Comparison of ENCODE assay signal across 22 cellular contexts in genomic region chr2:205913668-205914067, GRCh38.
DNase-seq lines count a peak whose midpoint lies in the region; ATAC-seq lines count a peak whose summit lies in the region.
"Had no signal": no experiment of that assay in that cellular context is flagged by ENCODE, and none has a peak within 500 bp of the region (broad histone marks: within the 10 kb centered on the region; RNA-seq: fewer than 3 reads in every experiment).

No MANE protein-coding gene starts in this region.

- ATAC-seq in GM19463 (IDR thresholded peaks at IDR 0.05; ENCODE audit: unreplicated experiment) (peak; percentile 50), left lobe of liver (peak; percentile 20), HG03039 (IDR thresholded peaks at IDR 0.05; ENCODE audit: unreplicated experiment) (no peak)
- ATAC-seq in stimulated activated memory B cell treated with anti-CD40 and anti-IgM and Interleukin-4, amounts not matched to agents 10 μg/mL and 1 μg/mL and 100 μg/mL, for 72 hours: peak; percentile 40
- ATAC-seq: K562, Panc1 had no signal

- no peak overlapping the region for H3K4me3 Mint-ChIP-seq in stimulated activated memory B cell treated with anti-CD40 and anti-IgM and Interleukin-4, amounts not matched to agents 10 μg/mL and 1 μg/mL and 100 μg/mL, for 72 hours
- H3K4me3 Mint-ChIP-seq: CD8-positive, alpha-beta memory T cell had no signal

- H3K4me1 Mint-ChIP-seq in stimulated activated memory B cell treated with anti-CD40 and anti-IgM and Interleukin-4, amounts not matched to agents 10 μg/mL and 1 μg/mL and 100 μg/mL, for 72 hours: peaks cover 7% of the 10 kb centered on the region
- H3K4me1 Mint-ChIP-seq: CD14-positive monocyte; CD8-positive, alpha-beta memory T cell had no signal

- H3K9ac ChIP-seq in BLaER1: no peak overlapping the region

- H3K27ac Mint-ChIP-seq in stimulated activated memory B cell treated with anti-CD40 and anti-IgM and Interleukin-4, amounts not matched to agents 10 μg/mL and 1 μg/mL and 100 μg/mL, for 72 hours: no peak overlapping the region
- H3K27ac Mint-ChIP-seq: CD14-positive monocyte; CD8-positive, alpha-beta memory T cell had no signal

- peaks cover 47% of the 10 kb centered on the region for H3K4me1 ChIP-seq in BLaER1

- no peak overlapping the region for H3K27ac ChIP-seq in BLaER1
- H3K27ac ChIP-seq: RWPE1 had no signal

- peaks cover 3% of the 10 kb centered on the region for H3K9me3 Mint-ChIP-seq in stimulated activated memory B cell treated with anti-CD40 and anti-IgM and Interleukin-4, amounts not matched to agents 10 μg/mL and 1 μg/mL and 100 μg/mL, for 72 hours
- H3K9me3 Mint-ChIP-seq: CD8-positive, alpha-beta memory T cell had no signal

- H3K27me3 Mint-ChIP-seq in stimulated activated memory B cell treated with anti-CD40 and anti-IgM and Interleukin-4, amounts not matched to agents 10 μg/mL and 1 μg/mL and 100 μg/mL, for 72 hours: peaks cover 24% of the 10 kb centered on the region

- H4K20me1 ChIP-seq in BLaER1: no peaks in the 10 kb centered on the region

- H3K9me3 ChIP-seq in BLaER1: peaks cover 25% of the 10 kb centered on the region

- H3K36me3 ChIP-seq in BLaER1: no peaks in the 10 kb centered on the region

- no peaks in the 10 kb centered on the region for H3K27me3 ChIP-seq in BLaER1

- no peak overlapping the region for H3K4me3 ChIP-seq in BLaER1
- H3K4me3 ChIP-seq: K562 had no signal

- H3K4me2 ChIP-seq in BLaER1: peak overlapping the region; percentile 32

- no peak for DNase-seq in left lobe of liver (ENCODE audit: low spot score)
- no peak for DNase-seq in stimulated activated naive CD4-positive, alpha-beta T cell treated with Interleukin-2 at 50 U/mL for 16 hours (lab: John Stamatoyannopoulos, UW)
- DNase-seq in AG08395 (ENCODE audit: low spot score): no peak
- DNase-seq: AML-193; Calu3; CD8-positive, alpha-beta memory T cell; DMS79 treated with DMSO at 0.1 percent for 48 hours; Kasumi-1; NCI-H1105; NCI-H1436 treated with DMSO at 0.1 percent for 48 hours; NCI-H2029; NCI-H446; NCI-H526; SHP77 had no signal

- no peaks in the 10 kb centered on the region for H3K36me3 Mint-ChIP-seq in stimulated activated memory B cell treated with anti-CD40 and anti-IgM and Interleukin-4, amounts not matched to agents 10 μg/mL and 1 μg/mL and 100 μg/mL, for 72 hours
- H3K36me3 Mint-ChIP-seq: CD14-positive monocyte; CD8-positive, alpha-beta memory T cell had no signal
